16 cellular contexts compared by ENCODE assay signal in the genomic region with DNA sequence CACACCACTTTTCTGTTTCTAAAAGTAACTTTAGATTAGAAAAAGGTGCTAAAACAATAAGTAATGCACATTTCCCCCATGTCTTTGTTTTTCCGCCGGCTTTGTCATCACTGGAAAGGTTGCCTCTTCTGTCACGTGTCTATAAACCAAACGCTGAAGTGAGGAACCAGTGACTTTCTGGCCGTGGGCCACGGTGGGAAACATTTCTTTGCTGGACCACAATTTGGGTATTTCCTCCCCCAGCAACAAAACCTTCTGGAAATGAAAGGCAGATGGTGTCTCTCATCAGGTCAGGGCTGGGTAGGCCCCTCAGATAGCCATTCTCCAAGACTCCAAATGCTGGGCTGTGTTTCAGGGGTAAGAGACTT.
"Had no signal": no experiment of that assay in that cellular context is flagged by ENCODE, and none has a peak within 500 bp of the region (broad histone marks: within the 10 kb centered on the region; RNA-seq: fewer than 3 reads in every experiment).

No MANE protein-coding gene starts in this region.

- H3K4me3 ChIP-seq: lung, thyroid gland had no signal

- H3K4me1 ChIP-seq: parathyroid adenoma had no signal

- H3K27ac Mint-ChIP-seq: activated naive CD8-positive, alpha-beta T cell treated with anti-CD3 and anti-CD28 coated beads, Interleukin-2, amount 10 ng/mL, durations not matched to agents 7 days and 5 days; stimulated activated effector memory CD8-positive, alpha-beta T cell treated with anti-CD3 and anti-CD28 coated beads, Interleukin-12 subunit alpha, Interleukin-12 subunit beta, amount 100 ng/mL, for 72 hours had no signal

- H3K27ac ChIP-seq: parathyroid adenoma, thyroid gland had no signal

- H3K9me3 Mint-ChIP-seq: activated naive CD8-positive, alpha-beta T cell treated with anti-CD3 and anti-CD28 coated beads, Interleukin-2, amount 10 ng/mL, durations not matched to agents 7 days and 5 days; dendritic cell treated with granulocyte-macrophage colony-stimulating factor and Interleukin-4, amounts not matched to agents 40 ng/mL and 50 ng/mL, for 4 days; stimulated activated effector memory CD8-positive, alpha-beta T cell treated with anti-CD3 and anti-CD28 coated beads, Interleukin-12 subunit alpha, Interleukin-12 subunit beta, amount 100 ng/mL, for 72 hours had no signal

- H3K9me3 ChIP-seq: thyroid gland had no signal

- H3K79me2 ChIP-seq: parathyroid adenoma had no signal

- H3K9ac ChIP-seq: parathyroid adenoma had no signal

- H3K36me3 ChIP-seq: thyroid gland had no signal

- H3K4me3 Mint-ChIP-seq: activated naive CD8-positive, alpha-beta T cell treated with anti-CD3 and anti-CD28 coated beads, Interleukin-2, amount 10 ng/mL, durations not matched to agents 7 days and 5 days; dendritic cell treated with granulocyte-macrophage colony-stimulating factor and Interleukin-4, amounts not matched to agents 40 ng/mL and 50 ng/mL, for 4 days; stimulated activated effector memory CD8-positive, alpha-beta T cell treated with anti-CD3 and anti-CD28 coated beads, Interleukin-12 subunit alpha, Interleukin-12 subunit beta, amount 100 ng/mL, for 72 hours had no signal

- FAIRE-seq: islet of Langerhans, urothelium cell line had no signal

- H3K36me3 Mint-ChIP-seq: activated naive CD8-positive, alpha-beta T cell treated with anti-CD3 and anti-CD28 coated beads, Interleukin-2, amount 10 ng/mL, durations not matched to agents 7 days and 5 days; stimulated activated effector memory CD8-positive, alpha-beta T cell treated with anti-CD3 and anti-CD28 coated beads, Interleukin-12 subunit alpha, Interleukin-12 subunit beta, amount 100 ng/mL, for 72 hours had no signal

- H3K27me3 ChIP-seq: thyroid gland had no signal

- H2AFZ ChIP-seq: parathyroid adenoma had no signal

- DNase-seq: activated CD4-positive, alpha-beta T cell treated with anti-CD3 and anti-CD28 coated beads, Interleukin-2, amount 50 U/mL, for 1 hour; activated CD8-positive, alpha-beta memory T cell treated with anti-CD3 and anti-CD28 coated beads for 24 hours; activated naive CD4-positive, alpha-beta T cell; activated naive CD8-positive, alpha-beta T cell treated with anti-CD3 and anti-CD28 coated beads, Interleukin-2, amount 10 ng/mL, durations not matched to agents 7 days and 5 days; aorta; effector memory CD4-positive, alpha-beta T cell; left colon; midbrain; T-helper 9 cell; thyroid gland had no signal

- H3K27me3 Mint-ChIP-seq: activated naive CD8-positive, alpha-beta T cell treated with anti-CD3 and anti-CD28 coated beads, Interleukin-2, amount 10 ng/mL, durations not matched to agents 7 days and 5 days had no signal
